Comparison of ENCODE assay signal across 9 cellular contexts in the genomic region with DNA sequence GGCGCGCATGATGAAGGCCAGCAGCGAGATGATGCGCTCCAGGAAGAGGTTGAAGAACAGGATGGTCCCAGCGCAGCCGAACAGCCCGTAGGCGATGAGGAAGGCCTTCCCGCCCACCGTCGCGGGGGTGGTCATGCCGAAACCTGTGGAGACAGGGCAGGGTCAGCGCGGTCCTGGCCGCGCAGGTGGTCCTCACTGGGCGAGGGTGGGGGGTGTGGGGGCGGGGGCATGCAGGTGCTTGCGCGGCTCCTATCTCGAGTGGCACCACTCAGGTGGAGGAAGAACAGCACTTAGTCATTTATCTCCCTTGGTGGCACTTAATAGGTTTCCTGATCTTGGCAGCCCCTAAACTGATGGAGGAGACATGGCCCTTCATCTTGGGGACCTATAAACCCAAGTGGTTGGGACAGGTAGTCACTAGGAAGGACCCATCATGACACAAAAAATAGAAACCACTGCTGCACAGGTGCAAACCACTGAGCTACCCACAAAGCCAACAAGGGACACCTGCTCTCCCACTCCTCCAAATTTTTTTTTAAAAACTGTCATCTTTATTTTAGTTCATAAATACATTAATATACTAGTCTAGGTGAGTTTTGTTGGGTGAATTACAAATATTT. TPM values are rescaled to one million over a fixed set of nuclear protein-coding genes. Genes with fewer than 3 reads are reported as not detected.
DNase-seq lines count a peak whose midpoint lies in the region; ATAC-seq and TF ChIP-seq lines count a peak whose summit lies in the region.
"Had no signal": no experiment of that assay in that cellular context is flagged by ENCODE, and none has a peak within 500 bp of the region (broad histone marks: within the 10 kb centered on the region; RNA-seq: fewer than 3 reads in every experiment).

No MANE protein-coding gene starts in this region.

- peak overlapping the region; percentile 40 for H3K4me3 ChIP-seq in HFF-Myc (replicated peaks; ENCODE audit: low read depth, low read length)

- DNase-seq in CD14-positive monocyte (ENCODE audit: low spot score) (no peak), HFF-Myc (ENCODE audit: extremely low read depth, low read depth) (no peak), natural killer cell (no peak), AG20443 (ENCODE audit: low spot score) (no peak), superior temporal gyrus (ENCODE audit: extremely low spot score) (no peak), posterior vena cava (ENCODE audit: low spot score) (no peak)
- DNase-seq in activated naive CD8-positive, alpha-beta T cell treated with anti-CD3 and anti-CD28 coated beads, Interleukin-2, amount 50 U/mL, for 24 hours: no peak

- H3K27ac Mint-ChIP-seq in CD14-positive monocyte (no peak overlapping the region), natural killer cell (peak overlapping the region; percentile 86 to 93)
- no peak overlapping the region for H3K27ac Mint-ChIP-seq in activated naive CD8-positive, alpha-beta T cell treated with anti-CD3 and anti-CD28 coated beads, Interleukin-2, amount 50 U/mL, for 24 hours

- intact Hi-C loops in CD14-positive monocyte (cut with micrococcal nuclease): no loop called here
- intact Hi-C loops in natural killer cell (cut with micrococcal nuclease): loop anchor here (1.0 kb wide), 1 partner anchor 34 kb away; no protein-coding TSS in a partner anchor
- intact Hi-C loops in posterior vena cava (cut with DNase I): no loop called here

- TF ChIP-seq CTCF in CD14-positive monocyte (IDR thresholded peaks at IDR 0.05) (no peak), HFF-Myc (IDR thresholded peaks at IDR 0.05; ENCODE audit: low read depth, low read length, missing control alignments) (no peak), natural killer cell (IDR thresholded peaks at IDR 0.05) (no peak)

- H3K36me3 Mint-ChIP-seq in CD14-positive monocyte (no peaks in the 10 kb centered on the region), natural killer cell (no peaks in the 10 kb centered on the region)
- H3K36me3 Mint-ChIP-seq in activated naive CD8-positive, alpha-beta T cell treated with anti-CD3 and anti-CD28 coated beads, Interleukin-2, amount 50 U/mL, for 24 hours (ENCODE audit: low read depth): no peaks in the 10 kb centered on the region

- peaks cover 19% of the 10 kb centered on the region for H3K4me1 Mint-ChIP-seq in CD14-positive monocyte
- peaks cover 17% of the 10 kb centered on the region for H3K4me1 Mint-ChIP-seq in activated naive CD8-positive, alpha-beta T cell treated with anti-CD3 and anti-CD28 coated beads, Interleukin-2, amount 50 U/mL, for 24 hours
- H3K4me1 Mint-ChIP-seq in natural killer cell: peaks cover 35% of the 10 kb centered on the region in 2 donors

- H3K27me3 Mint-ChIP-seq in CD14-positive monocyte (ENCODE audit: low read depth in 3 of 3) (peaks cover 23 to 28% (median 28%) of the 10 kb centered on the region in 3 donors), natural killer cell (ENCODE audit: low read depth in 2 of 2) (no peaks in the 10 kb centered on the region)
- H3K27me3 Mint-ChIP-seq in activated naive CD8-positive, alpha-beta T cell treated with anti-CD3 and anti-CD28 coated beads, Interleukin-2, amount 50 U/mL, for 24 hours: no peaks in the 10 kb centered on the region

- H3K9me3 Mint-ChIP-seq in CD14-positive monocyte: peaks cover 0 to 3% (median 0%) of the 10 kb centered on the region in 7 donors
- no peaks in the 10 kb centered on the region for H3K9me3 Mint-ChIP-seq in activated naive CD8-positive, alpha-beta T cell treated with anti-CD3 and anti-CD28 coated beads, Interleukin-2, amount 50 U/mL, for 24 hours
- H3K9me3 Mint-ChIP-seq in natural killer cell: no peaks in the 10 kb centered on the region

- H3K4me3 Mint-ChIP-seq in CD14-positive monocyte (peak overlapping the region; percentile 24 to 92), natural killer cell (peak overlapping the region; percentile 95)
- peak overlapping the region; percentile 84 for H3K4me3 Mint-ChIP-seq in activated naive CD8-positive, alpha-beta T cell treated with anti-CD3 and anti-CD28 coated beads, Interleukin-2, amount 50 U/mL, for 24 hours

- ATAC-seq in activated naive CD8-positive, alpha-beta T cell treated with anti-CD3 and anti-CD28 coated beads, Interleukin-2, amount 50 U/mL, for 24 hours: no peak
- ATAC-seq in natural killer cell (no peak), GM21423 (IDR thresholded peaks at IDR 0.05; ENCODE audit: unreplicated experiment) (no peak)

RNA-seq across cellular contexts. Expression of a gene that starts 49.0 kb away (rescaled TPM):
- not detected for polyA plus RNA-seq in CD14-positive monocyte
- total RNA-seq in natural killer cell: under 1 TPM; 0.26 to 0.54 (median 0.50) TPM
- not detected for total RNA-seq in posterior vena cava
- total RNA-seq: ureter had no signal

Comparison
In these comparisons a context has a peak if more than half of its experiments do, and no peak if none do; other contexts are left out.
1. H3K27ac Mint-ChIP-seq: peak in natural killer cell (2 of 2); none in CD14-positive monocyte (0 of 7) and activated naive CD8-positive, alpha-beta T cell treated with anti-CD3 and anti-CD28 coated beads, Interleukin-2, amount 50 U/mL, for 24 hours (single experiment).
2. Peak in every context shown above with its lines, with median percentiles within 50 percentile points of each other: H3K4me3 Mint-ChIP-seq.